Comparison of ENCODE assay signal across 13 cellular contexts in the genomic region with DNA sequence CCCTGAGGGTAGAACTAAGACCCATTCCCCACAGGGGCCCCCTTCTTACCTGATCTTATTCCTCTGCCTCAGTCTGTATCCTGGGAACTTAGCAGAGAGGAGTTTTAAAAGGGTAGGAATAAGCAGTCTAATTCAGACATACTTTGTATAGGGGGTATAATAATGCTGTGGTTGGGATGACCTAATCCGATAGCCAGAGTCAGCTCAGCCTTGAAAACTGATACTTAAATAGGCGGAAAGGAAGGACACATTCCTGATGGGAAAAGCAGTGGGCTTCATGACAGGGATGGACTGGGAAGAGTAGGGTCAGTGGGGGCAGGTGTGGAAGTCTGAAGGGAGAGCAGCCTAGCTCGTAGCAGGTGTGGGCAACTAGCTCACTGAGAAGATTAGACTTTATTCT. TPM values are rescaled to one million over a fixed set of nuclear protein-coding genes. Genes with fewer than 3 reads are reported as not detected.
DNase-seq lines count a peak whose midpoint lies in the region; ATAC-seq and TF ChIP-seq lines count a peak whose summit lies in the region.
"Had no signal": no experiment of that assay in that cellular context is flagged by ENCODE, and none has a peak within 500 bp of the region (broad histone marks: within the 10 kb centered on the region; RNA-seq: fewer than 3 reads in every experiment).

No MANE protein-coding gene starts in this region.

- 49 to 62% (median 53%) methylated on average over 3 of the region's 3 CpGs for WGBS in adrenal gland, 4 donors

- TF ChIP-seq POLR2A in adrenal gland (IDR thresholded peaks at IDR 0.05), result no peak

- DNase-seq in NCI-H2107 treated with DMSO at 0.1 percent for 48 hours (lab: John Stamatoyannopoulos, UW; ENCODE audit: unreplicated experiment) (peak; percentile 21), NCI-H2107 (lab: John Stamatoyannopoulos, UW) (no peak), adrenal gland (peak in 1 of 7 donors; percentile 50), myocyte (ENCODE audit: low read depth) (peak; percentile 40), tibial artery (no peak), NCI-H510A (lab: John Stamatoyannopoulos, UW) (no peak), GM19238 (ENCODE audit: insufficient read length, low spot score) (no peak)
- DNase-seq: activated CD4-positive, alpha-beta memory T cell treated with anti-CD3 and anti-CD28 coated beads, Interleukin-2, amount 10 ng/mL, durations not matched to agents 7 days and 5 days; CD4-positive, alpha-beta T cell; NCI-H2171; nucleus accumbens had no signal

- peaks cover 5 to 21% of the 10 kb centered on the region in 2 donors for H3K4me1 ChIP-seq in adrenal gland (replicated peaks in 1 of 2)
- H3K4me1 ChIP-seq in tibial artery, result peaks cover 4 to 81% (median 57%) of the 10 kb centered on the region in 4 donors

- H3K27me3 ChIP-seq in adrenal gland (no peaks in the 10 kb centered on the region), tibial artery (no peaks in the 10 kb centered on the region)

- no peak for ATAC-seq in HG03565 (IDR thresholded peaks at IDR 0.05; ENCODE audit: unreplicated experiment)

- peak overlapping the region in 4 of 5 donors; percentile 26 to 79 (median 55) for H3K27ac ChIP-seq in adrenal gland
- H3K27ac ChIP-seq in tibial artery, result peak overlapping the region; percentile 77 to 93
- H3K27ac ChIP-seq: 22Rv1 had no signal

- no peak for TF ChIP-seq CTCF in adrenal gland (IDR thresholded peaks at IDR 0.05)
- TF ChIP-seq CTCF in tibial artery (IDR thresholded peaks at IDR 0.05), result no peak

- H3K4me3 ChIP-seq in adrenal gland (no peak overlapping the region), tibial artery (no peak overlapping the region)

- intact Hi-C loops in adrenal gland (cut with DNase I) (loop anchor here in 1 of 2 donors (5.0 kb wide), 1 partner anchor 66 kb away; no protein-coding TSS in a partner anchor), tibial artery (cut with DNase I; ENCODE audit: low total_unique reads) (no loop called here)

- H3K36me3 ChIP-seq in adrenal gland (replicated peaks in 1 of 2) (peaks cover 0 to 31% of the 10 kb centered on the region in 2 donors), tibial artery (peaks cover 41 to 57% (median 42%) of the 10 kb centered on the region in 3 donors)

- H3K9me3 ChIP-seq in adrenal gland (replicated peaks in 1 of 3) (no peaks in the 10 kb centered on the region), tibial artery (no peaks in the 10 kb centered on the region)

RNA-seq across cellular contexts. Expression of gene TESK1, which starts 52.2 kb away (rescaled TPM):
- total RNA-seq in adrenal gland (100 to 1,000 TPM in 1 of 8 donors, 10 to 100 TPM in 7; 25.9 to 189 (median 55.7) TPM), myocyte (63.5 and 76.8 TPM in 2 replicates)
- polyA plus RNA-seq in adrenal gland, result 100 to 1,000 TPM in 2 of 3 donors, 10 to 100 TPM in 1; 68.6 to 159 (median 152) TPM
- 75.2 TPM for polyA plus RNA-seq in myocyte (2012)

Comparison
In these comparisons a context has a peak if more than half of its experiments do, and no peak if none do; other contexts are left out.
1. DNase-seq: peak in NCI-H2107 treated with DMSO at 0.1 percent for 48 hours (single experiment) and myocyte (single experiment); none in NCI-H2107 (single experiment), tibial artery (0 of 2), NCI-H510A (single experiment) and GM19238 (single experiment).